Comparison of ENCODE assay signal across 8 cellular contexts in genomic region chrX:48896611-48897011, GRCh38. TPM values are rescaled to one million over a fixed set of nuclear protein-coding genes. Genes with fewer than 3 reads are reported as not detected.
DNase-seq lines count a peak whose midpoint lies in the region; ATAC-seq and TF ChIP-seq lines count a peak whose summit lies in the region.

No MANE protein-coding gene starts in this region.

- H3K36me3 Mint-ChIP-seq in natural killer cell: no peaks in the 10 kb centered on the region

- DNase-seq in G401 (ENCODE audit: low spot score): peak; percentile 46
- DNase-seq in NCI-H526 (lab: John Stamatoyannopoulos, UW): peak; percentile 61 to 64
- no peak for DNase-seq in colonic mucosa
- DNase-seq in natural killer cell: no peak
- DNase-seq in NCI-H1092 treated with DMSO at 0.1 percent for 48 hours (lab: John Stamatoyannopoulos, UW): no peak
- DNase-seq in DMS153 (lab: John Stamatoyannopoulos, UW): no peak
- no peak for DNase-seq in AG08396 (ENCODE audit: low spot score)

- no peaks in the 10 kb centered on the region for H3K27me3 ChIP-seq in colonic mucosa

- no peaks in the 10 kb centered on the region for H3K9me3 Mint-ChIP-seq in natural killer cell

- no peaks in the 10 kb centered on the region for H3K27me3 Mint-ChIP-seq in natural killer cell (ENCODE audit: low read depth in 2 of 2)

- in situ Hi-C loops in G401 (cut with HindIII; ENCODE audit: low sequenced_read_pairs): no loop called here

- ATAC-seq in natural killer cell (no peak), GM19455 (IDR thresholded peaks at IDR 0.05; ENCODE audit: unreplicated experiment) (no peak)

- peaks cover 6 to 23% of the 10 kb centered on the region in 2 donors for H3K4me1 Mint-ChIP-seq in natural killer cell

- H3K4me3 ChIP-seq in colonic mucosa: peak overlapping the region; percentile 57

- intact Hi-C loops in colonic mucosa (cut with DNase I): no loop called here
- intact Hi-C loops in natural killer cell (cut with micrococcal nuclease): loop anchor here (2.0 to 5.0 kb wide), 2 partner anchors 14 to 61 kb away; partner anchors contain the start of genes OTUD5 and SLC35A2

- peak overlapping the region; percentile 92 to 97 for H3K27ac Mint-ChIP-seq in natural killer cell

- peak overlapping the region in 1 of 2 donors; percentile 87 for H3K9ac ChIP-seq in colonic mucosa (ENCODE audit: low read depth in 2 of 2, low read length in 2 of 2)

- no peaks in the 10 kb centered on the region for H3K36me3 ChIP-seq in colonic mucosa

- peak overlapping the region; percentile 90 for H3K4me3 Mint-ChIP-seq in natural killer cell

- H3K27ac ChIP-seq in colonic mucosa: peak overlapping the region; percentile 92

- no peaks in the 10 kb centered on the region for H3K4me1 ChIP-seq in colonic mucosa

- no peak for TF ChIP-seq CTCF in colonic mucosa (IDR thresholded peaks at IDR 0.05)
- no peak for TF ChIP-seq CTCF in natural killer cell (IDR thresholded peaks at IDR 0.05)

- H3K9me3 ChIP-seq in colonic mucosa: no peaks in the 10 kb centered on the region

RNA-seq across cellular contexts. Expression of gene TIMM17B, which starts 1.0 kb away (rescaled TPM):
- total RNA-seq in G401 (2014; rRNA removed; shearing (Covaris generic)): 115 and 138 TPM in 2 replicates
- total RNA-seq in colonic mucosa (10 to 100 TPM; 48.8 to 91.0 TPM), natural killer cell (10 to 100 TPM; 40.3 to 45.6 (median 44.5) TPM)

RNA-seq across cellular contexts. Expression of gene PQBP1, which starts 1.1 kb away (rescaled TPM):
- total RNA-seq in G401 (2014; rRNA removed; shearing (Covaris generic)): 96.1 and 119 TPM in 2 replicates
- total RNA-seq in colonic mucosa (10 to 100 TPM; 68.1 to 76.3 TPM), natural killer cell (10 to 100 TPM; 57.2 to 62.0 (median 59.1) TPM)

RNA-seq across cellular contexts. Expression of gene SLC35A2, which starts 14.8 kb away (rescaled TPM):
- total RNA-seq in G401 (2014; rRNA removed; shearing (Covaris generic)): 10.1 and 15.7 TPM in 2 replicates
- total RNA-seq in colonic mucosa (10 to 100 TPM; 57.8 to 83.1 TPM), natural killer cell (10 to 100 TPM; 16.5 to 30.1 (median 18.3) TPM)

RNA-seq across cellular contexts. Expression of gene PIM2, which starts 22.2 kb away (rescaled TPM):
- total RNA-seq in G401 (2014; rRNA removed; shearing (Covaris generic)): 14.6 and 20.6 TPM in 2 replicates
- 10 to 100 TPM; 14.3 to 18.8 TPM for total RNA-seq in colonic mucosa
- total RNA-seq in natural killer cell: 100 to 1,000 TPM; 134 to 173 (median 150) TPM

Comparison
In these comparisons a context has a peak if more than half of its experiments do, and no peak if none do; other contexts are left out.
1. DNase-seq: peak in G401 (single experiment) and NCI-H526 (2 of 2); none in colonic mucosa (single experiment), natural killer cell (single experiment), NCI-H1092 treated with DMSO at 0.1 percent for 48 hours (single experiment), DMS153 (single experiment) and AG08396 (single experiment).